In the genomic region with DNA sequence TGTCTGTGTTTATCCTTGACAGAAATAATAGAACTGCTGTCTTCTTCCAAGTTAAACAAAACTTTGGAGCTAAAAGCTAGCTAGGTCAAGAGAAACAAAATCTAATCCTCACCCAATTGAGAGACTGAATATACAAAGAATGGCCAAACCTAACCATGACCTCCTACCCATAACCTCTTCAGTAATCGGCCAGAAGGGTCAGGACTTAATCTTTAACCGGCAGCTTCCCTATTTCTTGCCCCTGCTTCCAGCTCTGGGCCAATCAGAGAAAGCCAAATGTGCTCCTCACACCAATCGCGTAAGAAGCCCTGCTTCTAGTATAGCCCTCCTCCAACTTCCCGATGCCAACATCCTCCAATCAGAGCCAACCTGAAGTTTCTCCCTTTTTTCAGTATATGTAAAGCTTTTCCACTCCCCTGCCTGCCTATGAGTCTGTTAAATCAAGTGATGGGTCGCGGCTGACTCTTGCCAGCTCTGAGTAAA, we compare ENCODE assay signal across 8 cellular contexts. TPM values are rescaled to one million over a fixed set of nuclear protein-coding genes. Genes with fewer than 3 reads are reported as not detected.
DNase-seq lines count a peak whose midpoint lies in the region; TF ChIP-seq lines count a peak whose summit lies in the region.

No MANE protein-coding gene starts in this region.

- TF ChIP-seq CTCF in GM10266 (IDR thresholded peaks at IDR 0.05; ENCODE audit: control insufficient read depth, insufficient read depth, low read depth, missing control alignments) = no peak
- no peak for TF ChIP-seq CTCF in WI38 (IDR thresholded peaks at IDR 0.05; ENCODE audit: low read depth, low read length)
- TF ChIP-seq CTCF in smooth muscle cell (IDR thresholded peaks at IDR 0.05; ENCODE audit: borderline replicate concordance, insufficient read depth, poor library complexity, severe bottlenecking) = no peak

- peaks cover 7% of the 10 kb centered on the region for H3K4me1 ChIP-seq in smooth muscle cell (ENCODE audit: low read depth)

- 5% methylated on average over 7 of the region's 7 CpGs for WGBS in smooth muscle cell (ENCODE audit: low lambda C conversion rate)

- H3K4me2 ChIP-seq in smooth muscle cell = peak overlapping the region; percentile 92

- H3F3A ChIP-seq in smooth muscle cell (ENCODE audit: low read depth) = peaks cover 16% of the 10 kb centered on the region

- H3K4me3 ChIP-seq in WI38 (ENCODE audit: low read depth, low read length) = peak overlapping the region; percentile 85
- peak overlapping the region; percentile 99 for H3K4me3 ChIP-seq in smooth muscle cell

- no peaks in the 10 kb centered on the region for H3K36me3 ChIP-seq in smooth muscle cell (ENCODE audit: low read depth)

- no peak overlapping the region for H3K9ac ChIP-seq in smooth muscle cell (ENCODE audit: low read depth)

- no peaks in the 10 kb centered on the region for H3K27me3 ChIP-seq in smooth muscle cell (ENCODE audit: low read depth)

- no peaks in the 10 kb centered on the region for H3K9me3 ChIP-seq in smooth muscle cell (replicated peaks; ENCODE audit: low read depth)

- peak overlapping the region; percentile 46 for H2AFZ ChIP-seq in smooth muscle cell (ENCODE audit: low read depth)

- H3K79me2 ChIP-seq in smooth muscle cell (ENCODE audit: low read depth) = peaks cover 31% of the 10 kb centered on the region

- peak overlapping the region; percentile 100 for H3K27ac ChIP-seq in smooth muscle cell (ENCODE audit: low read depth)

- H4K20me1 ChIP-seq in smooth muscle cell (ENCODE audit: low read depth) = peaks cover 26% of the 10 kb centered on the region

- DNase-seq in GM10266 (ENCODE audit: extremely low spot score) (peak; percentile 85), HCEC 1CT (peak; percentile 68), NAMALWA (ENCODE audit: low spot score) (peak; percentile 94), cerebellar cortex (ENCODE audit: low spot score) (peak; percentile 94), inferior parietal cortex (ENCODE audit: extremely low spot score) (peak; percentile 77), smooth muscle cell (lab: John Stamatoyannopoulos, UW; ENCODE audit: unreplicated experiment) (peak; percentile 9), OCI-M2 (lab: John Stamatoyannopoulos, UW; ENCODE audit: unreplicated experiment) (no peak)

RNA-seq across cellular contexts. Expression of a gene that starts 1.7 kb away (rescaled TPM):
- 187 and 190 TPM in 2 replicates for total RNA-seq in smooth muscle cell
- polyA plus RNA-seq in smooth muscle cell = 15.3 and 17.9 TPM in 2 replicates
